Comparison of ENCODE assay signal across 2 cellular contexts in genomic region chr3:32850636-32851035, GRCh38.
TF ChIP-seq lines count a peak whose summit lies in the region.

No MANE protein-coding gene starts in this region.

TF ChIP-seq in GM23338, 12 proteins besides CTCF, POLR2A, EP300 and RAD21 (continued from another document):
- no peak for TF ChIP-seq EZH2phosphoT487 (IDR thresholded peaks at IDR 0.05; ENCODE audit: unreplicated experiment)
- TF ChIP-seq JUNB (IDR thresholded peaks at IDR 0.05; ENCODE audit: unreplicated experiment) = no peak
TF ChIP-seq in GM23338: peak in this region for 0.

TF ChIP-seq in neural cell, 6 proteins besides CTCF, POLR2A, EP300 and RAD21 (continued from another document):
- TF ChIP-seq, protein P1, sequence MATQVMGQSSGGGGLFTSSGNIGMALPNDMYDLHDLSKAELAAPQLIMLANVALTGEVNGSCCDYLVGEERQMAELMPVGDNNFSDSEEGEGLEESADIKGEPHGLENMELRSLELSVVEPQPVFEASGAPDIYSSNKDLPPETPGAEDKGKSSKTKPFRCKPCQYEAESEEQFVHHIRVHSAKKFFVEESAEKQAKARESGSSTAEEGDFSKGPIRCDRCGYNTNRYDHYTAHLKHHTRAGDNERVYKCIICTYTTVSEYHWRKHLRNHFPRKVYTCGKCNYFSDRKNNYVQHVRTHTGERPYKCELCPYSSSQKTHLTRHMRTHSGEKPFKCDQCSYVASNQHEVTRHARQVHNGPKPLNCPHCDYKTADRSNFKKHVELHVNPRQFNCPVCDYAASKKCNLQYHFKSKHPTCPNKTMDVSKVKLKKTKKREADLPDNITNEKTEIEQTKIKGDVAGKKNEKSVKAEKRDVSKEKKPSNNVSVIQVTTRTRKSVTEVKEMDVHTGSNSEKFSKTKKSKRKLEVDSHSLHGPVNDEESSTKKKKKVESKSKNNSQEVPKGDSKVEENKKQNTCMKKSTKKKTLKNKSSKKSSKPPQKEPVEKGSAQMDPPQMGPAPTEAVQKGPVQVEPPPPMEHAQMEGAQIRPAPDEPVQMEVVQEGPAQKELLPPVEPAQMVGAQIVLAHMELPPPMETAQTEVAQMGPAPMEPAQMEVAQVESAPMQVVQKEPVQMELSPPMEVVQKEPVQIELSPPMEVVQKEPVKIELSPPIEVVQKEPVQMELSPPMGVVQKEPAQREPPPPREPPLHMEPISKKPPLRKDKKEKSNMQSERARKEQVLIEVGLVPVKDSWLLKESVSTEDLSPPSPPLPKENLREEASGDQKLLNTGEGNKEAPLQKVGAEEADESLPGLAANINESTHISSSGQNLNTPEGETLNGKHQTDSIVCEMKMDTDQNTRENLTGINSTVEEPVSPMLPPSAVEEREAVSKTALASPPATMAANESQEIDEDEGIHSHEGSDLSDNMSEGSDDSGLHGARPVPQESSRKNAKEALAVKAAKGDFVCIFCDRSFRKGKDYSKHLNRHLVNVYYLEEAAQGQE (IDR thresholded peaks at IDR 0.05; ENCODE audit: borderline replicate concordance) = no peak
- TF ChIP-seq TAF1 (IDR thresholded peaks at IDR 0.05; ENCODE audit: low read depth) (no peak), MXI1 (conservative IDR thresholded peaks at IDR 0.05; ENCODE audit: poor library complexity, severe bottlenecking) (no peak), POLR2AphosphoS5 (IDR thresholded peaks at IDR 0.05) (no peak)
TF ChIP-seq in neural cell: peak in this region for 0.
